8 cellular contexts compared by ENCODE assay signal in genomic region chr7:148932-149855, GRCh38. TPM values are rescaled to one million over a fixed set of nuclear protein-coding genes. Genes with fewer than 3 reads are reported as not detected.
A peak's percentile ranks its signal among the peaks of the same experiment; 100 is the strongest.
DNase-seq lines count a peak whose midpoint lies in the region; ATAC-seq, FAIRE-seq and TF ChIP-seq lines count a peak whose summit lies in the region.

No MANE protein-coding gene starts in this region.

- no peaks in the 10 kb centered on the region for H4K20me1 ChIP-seq in H1 (replicated peaks in 1 of 2; ENCODE audit: control insufficient read depth in 1 of 2, insufficient read depth in 2 of 2, low read length in 2 of 2)

- H3K27ac ChIP-seq in H1 (ENCODE audit: low read depth, low read length) (peak overlapping the region; percentile 97), mesenchymal stem cell (ENCODE audit: low read length, poor library complexity, severe bottlenecking) (peak overlapping the region; percentile 92)

- H2BK5ac ChIP-seq in H1 (ENCODE audit: low read depth, low read length), result peak overlapping the region; percentile 100
- peak overlapping the region; percentile 82 for H2BK5ac ChIP-seq in mesenchymal stem cell (ENCODE audit: low read depth, low read length, poor library complexity, severe bottlenecking)

- 0 out of 4 replicates have a peak, but pooled peaks of 1 of the 2 experiments have one; percentile 3 for TF ChIP-seq RAD21 in H1 (IDR thresholded peaks at IDR 0.05 in 1 of 2, conservative IDR thresholded peaks at IDR 0.05 in 1 of 2; ENCODE audit: low read depth in 2 of 2, low read length in 2 of 2)

- TF ChIP-seq CTCF in H1 (IDR thresholded peaks at IDR 0.05; ENCODE audit: control extremely low read depth in 1 of 3, insufficient read depth in 1 of 3, low read depth in 1 of 3, low read length in 3 of 3), result no peak

- no peaks in the 10 kb centered on the region for H3K27me3 Mint-ChIP-seq in activated CD8-positive, alpha-beta memory T cell treated with anti-CD3 and anti-CD28 coated beads, Interleukin-2, amount 10 ng/mL, durations not matched to agents 7 days and 5 days

- peak overlapping the region; percentile 93 for H3K56ac ChIP-seq in H1 (replicated peaks; ENCODE audit: insufficient read length, low read depth, low read length)

- TF ChIP-seq POLR2A in H1 (IDR thresholded peaks at IDR 0.05; ENCODE audit: control extremely low read depth in 1 of 2, low read depth in 2 of 2, low read length in 2 of 2), result peak in 1 of 2 experiments; percentile 96; a peak in 2 of 3 replicates

- CTCF ChIA-PET in activated CD8-positive, alpha-beta memory T cell treated with anti-CD3 and anti-CD28 coated beads, Interleukin-2, amount 10 ng/mL, durations not matched to agents 7 days and 5 days (lab: Charles Lee), result no interaction called here
- CTCF ChIA-PET in H1 (lab: Charles Lee; ENCODE audit: partially characterized antibody), result no interaction called here

- H3K4ac ChIP-seq in H1 (replicated peaks; ENCODE audit: insufficient read length, low read depth, low read length) (peak overlapping the region; percentile 91), mesenchymal stem cell (ENCODE audit: low read depth in 1 of 2, low read length in 2 of 2) (peak overlapping the region; percentile 88 to 92)

- H4K5ac ChIP-seq in H1 (ENCODE audit: insufficient read length, low read depth, low read length), result peak overlapping the region; percentile 100

- H3K9me3 ChIP-seq in H1 (ENCODE audit: insufficient read depth in 2 of 2, low read depth in 1 of 2, low read length in 1 of 2) (no peaks in the 10 kb centered on the region), mesenchymal stem cell (ENCODE audit: control insufficient read depth, low read length) (no peaks in the 10 kb centered on the region)

- H3K23me2 ChIP-seq in H1 (ENCODE audit: low read depth, low read length), result peaks cover 1% of the 10 kb centered on the region; the same call in 1 of the 2 replicates

- peak overlapping the region; percentile 84 for H3K4me3 Mint-ChIP-seq in activated CD8-positive, alpha-beta memory T cell treated with anti-CD3 and anti-CD28 coated beads, Interleukin-2, amount 10 ng/mL, durations not matched to agents 7 days and 5 days

- peak overlapping the region; percentile 87 for H2AFZ ChIP-seq in H1 (ENCODE audit: low read length)
- H2AFZ ChIP-seq in mesenchymal stem cell (ENCODE audit: low read depth, low read length), result peak overlapping the region; percentile 91

- H3K4me3 ChIP-seq in H1 (ENCODE audit: extremely low read depth in 1 of 4, insufficient read depth in 2 of 4, low read depth in 3 of 4, low read length in 4 of 4), result peak overlapping the region; percentile 56 to 68 (median 63)
- peak overlapping the region; percentile 71 to 80 for H3K4me3 ChIP-seq in mesenchymal stem cell (ENCODE audit: insufficient read depth in 1 of 2, low read depth in 1 of 2, low read length in 2 of 2)

- no peak overlapping the region for H2BK20ac ChIP-seq in H1 (ENCODE audit: low read length)

- peaks cover 0 to 10% (median 7%) of the 10 kb centered on the region in 4 experiments; a peak in 5 of 7 replicates for H3K4me1 ChIP-seq in H1 (replicated peaks in 1 of 4; ENCODE audit: control insufficient read depth in 3 of 4, insufficient read depth in 4 of 4, low read length in 3 of 4)
- peaks cover 8% of the 10 kb centered on the region for H3K4me1 ChIP-seq in mesenchymal stem cell (ENCODE audit: control insufficient read depth, insufficient read depth, low read depth, low read length)

- no peaks in the 10 kb centered on the region for H3K79me2 ChIP-seq in H1 (ENCODE audit: control insufficient read depth in 1 of 2, insufficient read depth in 2 of 2, low read length in 2 of 2)

- H3K14ac ChIP-seq in H1 (ENCODE audit: insufficient read length), result no peak overlapping the region
- H3K14ac ChIP-seq in mesenchymal stem cell (ENCODE audit: low read length in 2 of 2), result peak overlapping the region in 1 of 2 experiments; percentile 93

- H4K91ac ChIP-seq in H1 (replicated peaks; ENCODE audit: insufficient read length, low read length), result peak overlapping the region; percentile 100
- peak overlapping the region; percentile 97 for H4K91ac ChIP-seq in mesenchymal stem cell (ENCODE audit: low read length)

- H3K4me2 ChIP-seq in H1 (ENCODE audit: insufficient read depth in 1 of 2, low read depth in 2 of 2, low read length in 2 of 2) (peak overlapping the region; percentile 60 to 71), mesenchymal stem cell (ENCODE audit: low read length, poor library complexity, severe bottlenecking) (peak overlapping the region; percentile 73)

- DNase-seq in COLO829 (ENCODE audit: low spot score), result peak; percentile 99
- DNase-seq in HT-29 (ENCODE audit: low spot score), result peak; percentile 99
- peak; percentile 100 for DNase-seq in NOMO-1 treated with DMSO at 0.1 percent for 48 hours (lab: John Stamatoyannopoulos, UW; ENCODE audit: unreplicated experiment)
- DNase-seq in activated CD8-positive, alpha-beta memory T cell treated with anti-CD3 and anti-CD28 coated beads, Interleukin-2, amount 10 ng/mL, durations not matched to agents 7 days and 5 days, result peak; percentile 98
- DNase-seq in H1 (ENCODE audit: low read depth in 1 of 2, low spot score in 2 of 2), result peak; percentile 90 to 95
- peak; percentile 99 for DNase-seq in mesenchymal stem cell
- peak; percentile 93 for DNase-seq in stimulated activated CD8-positive, alpha-beta memory T cell treated with anti-CD3 and anti-CD28 coated beads, Interleukin-12 subunit alpha, Interleukin-12 subunit beta, amount 100 ng/mL, for 24 hours (ENCODE audit: extremely low read depth)

- peaks cover 10% of the 10 kb centered on the region for H3K36me3 Mint-ChIP-seq in activated CD8-positive, alpha-beta memory T cell treated with anti-CD3 and anti-CD28 coated beads, Interleukin-2, amount 10 ng/mL, durations not matched to agents 7 days and 5 days

- peak; percentile 97 for ATAC-seq in GM21360 (IDR thresholded peaks at IDR 0.05; ENCODE audit: unreplicated experiment)
- peak; percentile 98 for ATAC-seq in activated CD8-positive, alpha-beta memory T cell treated with anti-CD3 and anti-CD28 coated beads, Interleukin-2, amount 10 ng/mL, durations not matched to agents 7 days and 5 days

- WGBS in H1 (ENCODE audit: extremely low coverage in 1 of 2, insufficient coverage in 1 of 2, insufficient read length in 1 of 2, insufficient replicate concordance in 2 of 2, low coverage in 1 of 2, low lambda C conversion rate in 2 of 2, missing lambda C conversion rate in 1 of 2), 2 experiments, result 5% methylated on average over 72 of the region's 78 CpGs; no CpG with 5 or more reads in 1 of the 2 experiments
- 3% methylated on average over 75 of the region's 78 CpGs for WGBS in mesenchymal stem cell

- peak overlapping the region; percentile 95; the same call in 1 of the 2 replicates for H2AK5ac ChIP-seq in H1 (ENCODE audit: low read depth, low read length)
- H2AK5ac ChIP-seq in mesenchymal stem cell (ENCODE audit: low read length, severe bottlenecking), result peak overlapping the region; percentile 29

- H3K36me3 ChIP-seq in H1 (ENCODE audit: control insufficient read depth in 2 of 4, insufficient read depth in 4 of 4, low read length in 3 of 4), result peaks cover 4 to 8% (median 5%) of the 10 kb centered on the region in 4 experiments
- H3K36me3 ChIP-seq in mesenchymal stem cell (ENCODE audit: control insufficient read depth in 1 of 2, insufficient read depth in 2 of 2, low read depth in 1 of 2, low read length in 2 of 2), result peaks cover 7 to 18% of the 10 kb centered on the region in 2 experiments

- peaks cover 19% of the 10 kb centered on the region for H3K4me1 Mint-ChIP-seq in activated CD8-positive, alpha-beta memory T cell treated with anti-CD3 and anti-CD28 coated beads, Interleukin-2, amount 10 ng/mL, durations not matched to agents 7 days and 5 days

- H3K9ac ChIP-seq in H1 (replicated peaks in 1 of 4; ENCODE audit: extremely low read depth in 1 of 4, low read depth in 3 of 4, low read length in 3 of 4), result peak overlapping the region; percentile 56 to 96 (median 88)
- peak overlapping the region; percentile 92 for H3K9ac ChIP-seq in mesenchymal stem cell (ENCODE audit: low read length)

- H2BK12ac ChIP-seq in H1 (ENCODE audit: low read depth, low read length) (peak overlapping the region; percentile 94; the same call in 1 of the 2 replicates), mesenchymal stem cell (ENCODE audit: low read length in 2 of 2) (peak overlapping the region in 1 of 2 experiments; percentile 80)

- H2BK120ac ChIP-seq in H1 (replicated peaks; ENCODE audit: low read depth, low read length), result peak overlapping the region; percentile 84
- H2BK120ac ChIP-seq in mesenchymal stem cell (ENCODE audit: low read depth, low read length), result peak overlapping the region; percentile 56

- POLR2A ChIA-PET in H1 (lab: Charles Lee; ENCODE audit: partially characterized antibody), result interaction anchor here (0.7 to 2.4 kb wide), 5 partner anchors 13 to 68 kb away, joined by 3 to 8 read pairs (median 5); no protein-coding TSS in a partner anchor

- peak overlapping the region; percentile 100 for H3K27ac Mint-ChIP-seq in activated CD8-positive, alpha-beta memory T cell treated with anti-CD3 and anti-CD28 coated beads, Interleukin-2, amount 10 ng/mL, durations not matched to agents 7 days and 5 days

- no peak overlapping the region for H3K23ac ChIP-seq in H1 (ENCODE audit: insufficient read length)
- H3K23ac ChIP-seq in mesenchymal stem cell (ENCODE audit: low read length in 2 of 2), result no peak overlapping the region

- FAIRE-seq in H1 (lab: Jason Lieb, UNC), result no peak

- no peaks in the 10 kb centered on the region for H3K79me1 ChIP-seq in H1 (ENCODE audit: low read depth, low read length)
- peaks cover 1% of the 10 kb centered on the region for H3K79me1 ChIP-seq in mesenchymal stem cell (replicated peaks; ENCODE audit: low read length, poor library complexity, severe bottlenecking)

- H3K27me3 ChIP-seq in H1 (replicated peaks in 1 of 4; ENCODE audit: control insufficient read depth in 3 of 4, extremely low read depth in 1 of 4, insufficient read depth in 3 of 4, low read length in 3 of 4) (no peaks in the 10 kb centered on the region), mesenchymal stem cell (ENCODE audit: control insufficient read depth in 1 of 2, insufficient read depth in 1 of 2, low read length in 2 of 2) (no peaks in the 10 kb centered on the region)

- H4K8ac ChIP-seq in H1 (ENCODE audit: extremely low read depth, insufficient read depth, low read length) (peak overlapping the region; percentile 100; the same call in 1 of the 2 replicates), mesenchymal stem cell (ENCODE audit: low read length) (peak overlapping the region; percentile 99)

- peak overlapping the region; percentile 100 for H3K18ac ChIP-seq in H1 (ENCODE audit: extremely low read depth, low read length)
- peak overlapping the region; percentile 89 to 98 for H3K18ac ChIP-seq in mesenchymal stem cell (ENCODE audit: low read depth in 1 of 2, low read length in 2 of 2)

- no peaks in the 10 kb centered on the region for H3K9me3 Mint-ChIP-seq in activated CD8-positive, alpha-beta memory T cell treated with anti-CD3 and anti-CD28 coated beads, Interleukin-2, amount 10 ng/mL, durations not matched to agents 7 days and 5 days (ENCODE audit: low read depth)

- H2BK15ac ChIP-seq in H1 (ENCODE audit: low read length) (no peak overlapping the region; the same call in 1 of the 2 replicates), mesenchymal stem cell (ENCODE audit: low read depth, poor library complexity, severe bottlenecking) (peak overlapping the region; percentile 91)

- no peak for TF ChIP-seq EP300 in H1 (IDR thresholded peaks at IDR 0.05; ENCODE audit: borderline replicate concordance in 1 of 2, low read depth in 2 of 2, low read length in 2 of 2)

RNA-seq across cellular contexts. Expression of gene FAM20C, which starts 43.2 kb away (rescaled TPM):
- not detected in 2 replicates for total RNA-seq in HT-29 (2014; rRNA removed; shearing (Covaris generic))
- under 1 TPM; 0.45 to 0.73 TPM for total RNA-seq in activated CD8-positive, alpha-beta memory T cell treated with anti-CD3 and anti-CD28 coated beads, Interleukin-2, amount 10 ng/mL, durations not matched to agents 7 days and 5 days
- total RNA-seq in H1 (2021; fragmentation: NEBNext Ultra II Directional; extraction: Animal tissue kit (Norgen Biotek cat#: 25700)), result 34.7 and 34.8 TPM in 2 replicates
- 9.5 and 13.9 TPM in 2 replicates for polyA plus RNA-seq in H1 (2011; rRNA removed)
- polyA plus RNA-seq in H1 (2011; cell fraction: cytosol; rRNA removed), result 10.7 TPM
- 21.4 TPM for polyA plus RNA-seq in H1 (2011; cell fraction: nucleus; rRNA removed)
- polyA plus RNA-seq in H1 (2012, experiment 1 of 2), result 18.4 to 23.9 TPM (median 19.5 TPM) in 4 replicates
- polyA plus RNA-seq in H1 (2012, experiment 2 of 2), result 17.9 TPM
- 21.3 TPM for polyA plus RNA-seq in H1 (2013, experiment 1 of 2)
- polyA plus RNA-seq in H1 (2013, experiment 2 of 2), result 21.1 TPM
- 8.9 and 10.4 TPM in 2 replicates for polyA minus RNA-seq in H1 (2011; rRNA and poly(A)+ RNA removed)
- 17.1 TPM for polyA minus RNA-seq in H1 (2011; cell fraction: cytosol; rRNA and poly(A)+ RNA removed)
- polyA minus RNA-seq in H1 (2011; cell fraction: nucleus; rRNA and poly(A)+ RNA removed), result 21.8 TPM
- 56.3 TPM for polyA plus RNA-seq in mesenchymal stem cell (2013, experiment 1 of 2)
- 57.5 TPM for polyA plus RNA-seq in mesenchymal stem cell (2013, experiment 2 of 2)

Comparison
In these comparisons a context has a peak if more than half of its experiments do, and no peak if none do; other contexts are left out.
1. Peak in every context shown above with its lines: DNase-seq, ATAC-seq, H3K4me3 ChIP-seq and H3K27ac ChIP-seq.
2. RNA of gene FAM20C, which starts 43.2 kb away (total RNA-seq): 34.7 to 34.8 TPM in H1; 0.45 to 0.73 TPM in activated CD8-positive, alpha-beta memory T cell treated with anti-CD3 and anti-CD28 coated beads, Interleukin-2, amount 10 ng/mL, durations not matched to agents 7 days and 5 days and not detected in HT-29; every median in the first group is over 10 times any median in the second.